24 cellular contexts compared by ENCODE assay signal in genomic region chrX:103399744-103400143, GRCh38. TPM values are rescaled to one million over a fixed set of nuclear protein-coding genes. Genes with fewer than 3 reads are reported as not detected.
DNase-seq lines count a peak whose midpoint lies in the region; ATAC-seq and TF ChIP-seq lines count a peak whose summit lies in the region.
"Had no signal": no experiment of that assay in that cellular context is flagged by ENCODE, and none has a peak within 500 bp of the region (broad histone marks: within the 10 kb centered on the region; RNA-seq: fewer than 3 reads in every experiment).

No MANE protein-coding gene starts in this region.

- CTCF ChIA-PET in PC-3 (lab: Charles Lee), result no interaction called here

- intact Hi-C loops in PC-3 (cut with micrococcal nuclease), result loop anchor here (5.0 kb wide), 1 partner anchor 63 kb away; no protein-coding TSS in a partner anchor

- H3K79me2 ChIP-seq in PC-3 (ENCODE audit: low read length), result no peaks in the 10 kb centered on the region
- H3K79me2 ChIP-seq in osteoblast (ENCODE audit: insufficient read depth, low read length), result no peaks in the 10 kb centered on the region

- H3K4me2 ChIP-seq in PC-3 (ENCODE audit: low read length) (no peak overlapping the region), osteoblast (ENCODE audit: insufficient read depth, low read length) (no peak overlapping the region)
- H3K4me2 ChIP-seq: GM23338 had no signal

- no peak for TF ChIP-seq CTCF in PC-3 (conservative IDR thresholded peaks at IDR 0.05; ENCODE audit: low read depth, low read length)
- TF ChIP-seq CTCF in epithelial cell of esophagus (IDR thresholded peaks at IDR 0.05; ENCODE audit: insufficient read depth, low read depth, low read length, missing control alignments), result no peak
- no peak for TF ChIP-seq CTCF in osteoblast (IDR thresholded peaks at IDR 0.05; ENCODE audit: extremely low read depth, low read depth, low read length)

- H3K4me1 ChIP-seq in PC-3 (ENCODE audit: insufficient read depth, low read length) (peaks cover 27% of the 10 kb centered on the region), osteoblast (ENCODE audit: insufficient read depth, low read length) (peaks cover 41% of the 10 kb centered on the region)
- H3K4me1 ChIP-seq: BE2C had no signal

- no peak overlapping the region for H3K4me3 ChIP-seq in PC-3 (ENCODE audit: low read length)
- no peak overlapping the region for H3K4me3 ChIP-seq in epithelial cell of esophagus (ENCODE audit: low read length)
- H3K4me3 ChIP-seq in osteoblast (ENCODE audit: insufficient read depth, low read length), result no peak overlapping the region
- H3K4me3 ChIP-seq: GM23338 had no signal

- no peaks in the 10 kb centered on the region for H3K36me3 ChIP-seq in PC-3 (ENCODE audit: low read depth, low read length)
- no peaks in the 10 kb centered on the region for H3K36me3 ChIP-seq in osteoblast (ENCODE audit: insufficient read depth, low read length)
- H3K36me3 ChIP-seq: BE2C had no signal

- H3K9me3 ChIP-seq in PC-3 (ENCODE audit: low read length) (no peaks in the 10 kb centered on the region), osteoblast (ENCODE audit: low read depth, low read length) (no peaks in the 10 kb centered on the region)
- H3K9me3 ChIP-seq: BE2C had no signal

- no peak overlapping the region for H3K9ac ChIP-seq in PC-3 (ENCODE audit: low read length)

- ATAC-seq in PC-3, result peak; percentile 71
- ATAC-seq in HG03520 (IDR thresholded peaks at IDR 0.05; ENCODE audit: unreplicated experiment), result no peak
- ATAC-seq: GM23338, Panc1 had no signal

- H2AFZ ChIP-seq in PC-3 (ENCODE audit: low read length) (no peak overlapping the region), osteoblast (ENCODE audit: low read length) (no peak overlapping the region)
- H2AFZ ChIP-seq: GM23338 had no signal

- POLR2A ChIA-PET in PC-3 (lab: Charles Lee; ENCODE audit: unreplicated experiment), result no interaction called here

- H3K27me3 ChIP-seq in PC-3 (ENCODE audit: low read length), result no peaks in the 10 kb centered on the region
- H3K27me3 ChIP-seq in osteoblast (ENCODE audit: insufficient read depth, low read length), result no peaks in the 10 kb centered on the region
- H3K27me3 ChIP-seq: BE2C had no signal

- DNase-seq in HCEC 1CT (peak; percentile 43), PC-3 (peak; percentile 78), epithelial cell of esophagus (ENCODE audit: low read depth) (peak; percentile 63), osteoblast (ENCODE audit: insufficient read length, low spot score, missing footprints) (peak; percentile 9), HT-29 (ENCODE audit: low spot score) (no peak)
- no peak for DNase-seq in activated effector memory CD4-positive, alpha-beta T cell treated with anti-CD3 and anti-CD28 coated beads, Interleukin-2, amount 50 U/mL, for 16 hours
- DNase-seq: ACHN; BE2C; CD8-positive, alpha-beta memory T cell; DMS 273 treated with DMSO at 0.1 percent for 48 hours; DND-41; H9; HFFc6; NCI-H1105 treated with DMSO at 0.1 percent for 48 hours; NCI-H146; NCI-H1930; NCI-H2107; NCI-H446 treated with DMSO at 0.1 percent for 48 hours; SHP77 treated with DMSO at 0.1 percent for 48 hours; T-helper 1 cell had no signal

- H3K9me2 ChIP-seq in PC-3 (replicated peaks; ENCODE audit: low read length), result no peaks in the 10 kb centered on the region

- H3F3A ChIP-seq in PC-3 (ENCODE audit: low read length, unreplicated experiment), result no peaks in the 10 kb centered on the region

- BruUV-seq in PC-3 (replicated peaks; lab: Mats Ljungman, UMichigan), result no TSS peak

- H3K27ac ChIP-seq in PC-3 (ENCODE audit: low read length) (no peak overlapping the region), osteoblast (ENCODE audit: low read depth, low read length) (no peak overlapping the region)
- H3K27ac ChIP-seq: RWPE1 had no signal

- H4K20me1 ChIP-seq in PC-3 (ENCODE audit: low read length) (no peaks in the 10 kb centered on the region), osteoblast (ENCODE audit: insufficient read depth, low read length) (no peaks in the 10 kb centered on the region)

RNA-seq across cellular contexts. Expression of gene BEX3, which starts 23.4 kb away (rescaled TPM):
- total RNA-seq in PC-3 (2014; rRNA removed), result 130 and 146 TPM in 2 replicates
- total RNA-seq in osteoblast, result 144 and 150 TPM in 2 replicates
- total RNA-seq in HT-29 (2014; rRNA removed; shearing (Covaris generic)), result not detected in 2 replicates

RNA-seq across cellular contexts. Expression of gene TCEAL9, which starts 43.4 kb away (rescaled TPM):
- 23.0 and 46.8 TPM in 2 replicates for total RNA-seq in PC-3 (2014; rRNA removed)
- 96.4 and 110 TPM in 2 replicates for total RNA-seq in osteoblast
- total RNA-seq in HT-29 (2014; rRNA removed; shearing (Covaris generic)), result 10.3 and 11.8 TPM in 2 replicates

Comparison
In these comparisons a context has a peak if more than half of its experiments do, and no peak if none do; other contexts are left out.
1. DNase-seq: peak in HCEC 1CT (single experiment), PC-3 (single experiment), epithelial cell of esophagus (single experiment) and osteoblast (single experiment); none in activated effector memory CD4-positive, alpha-beta T cell treated with anti-CD3 and anti-CD28 coated beads, Interleukin-2, amount 50 U/mL, for 16 hours (single experiment) and HT-29 (single experiment).
2. RNA of gene BEX3, which starts 23.4 kb away (total RNA-seq): 144 to 150 TPM in osteoblast and 130 to 146 TPM in PC-3; not detected in HT-29; every median in the first group is over 100 times any median in the second.